ENCODE assay signal across 8 cellular contexts in genomic region chr1:150573648-150574071, GRCh38. TPM values are rescaled to one million over a fixed set of nuclear protein-coding genes. Genes with fewer than 3 reads are reported as not detected.
A peak's percentile ranks its signal among the peaks of the same experiment; 100 is the strongest.
DNase-seq lines count a peak whose midpoint lies in the region; ATAC-seq, FAIRE-seq and TF ChIP-seq lines count a peak whose summit lies in the region.
"Not testable (repeated sequence)": the region's sequence is repeated elsewhere in the genome, so short reads cannot be mapped to it uniquely, and the experiment has no call there.

No MANE protein-coding gene starts in this region.

- H3F3A ChIP-seq in DOHH2 (ENCODE audit: control insufficient read depth, insufficient read depth) (peaks cover 30% of the 10 kb centered on the region), PC-3 (ENCODE audit: low read length, unreplicated experiment) (peaks cover 31% of the 10 kb centered on the region)

- H3K4me1 Mint-ChIP-seq in activated CD8-positive, alpha-beta T cell treated with anti-CD3 and anti-CD28 coated beads, Interleukin-2, amount 10 ng/mL, durations not matched to agents 7 days and 5 days (ENCODE audit: low read depth): peaks cover 72% of the 10 kb centered on the region
- H3K4me1 Mint-ChIP-seq in astrocyte (ENCODE audit: low read depth, unreplicated experiment): peaks cover 35% of the 10 kb centered on the region

- H3K36me3 Mint-ChIP-seq in activated CD8-positive, alpha-beta T cell treated with anti-CD3 and anti-CD28 coated beads, Interleukin-2, amount 10 ng/mL, durations not matched to agents 7 days and 5 days (ENCODE audit: low read depth): peaks cover 88% of the 10 kb centered on the region
- peaks cover 52% of the 10 kb centered on the region for H3K36me3 Mint-ChIP-seq in astrocyte (ENCODE audit: low read depth, unreplicated experiment)

- peak overlapping the region; percentile 82 for H3K27ac Mint-ChIP-seq in activated CD8-positive, alpha-beta T cell treated with anti-CD3 and anti-CD28 coated beads, Interleukin-2, amount 10 ng/mL, durations not matched to agents 7 days and 5 days
- H3K27ac Mint-ChIP-seq in astrocyte (ENCODE audit: unreplicated experiment): peak overlapping the region; percentile 99

- H3K4me1 ChIP-seq in DOHH2 (ENCODE audit: control insufficient read depth, low read length) (peaks cover 77% of the 10 kb centered on the region), PC-3 (ENCODE audit: insufficient read depth, low read length) (peaks cover 44% of the 10 kb centered on the region), astrocyte (ENCODE audit: insufficient read depth, low read length) (peaks cover 50% of the 10 kb centered on the region), esophagus squamous epithelium (peaks cover 46 to 83% (median 68%) of the 10 kb centered on the region in 3 donors), lower lobe of right lung (peaks cover 74% of the 10 kb centered on the region), rectal smooth muscle tissue (ENCODE audit: control insufficient read depth, insufficient read depth, low read length) (peaks cover 29% of the 10 kb centered on the region), tibial artery (peaks cover 0 to 70% (median 56%) of the 10 kb centered on the region in 4 donors)

- not testable (repeated sequence) for FAIRE-seq in astrocyte (lab: Jason Lieb, UNC)

- CTCF ChIA-PET in PC-3 (lab: Charles Lee): not testable (repeated sequence)
- CTCF ChIA-PET in activated CD8-positive, alpha-beta T cell treated with anti-CD3 and anti-CD28 coated beads, Interleukin-2, amount 10 ng/mL, durations not matched to agents 7 days and 5 days (lab: Charles Lee): interaction anchor here (0.9 to 13.3 kb wide), 4 partner anchors 9 to 349 kb away, joined by 3 to 412 read pairs (median 42); no protein-coding TSS in a partner anchor

- not testable (repeated sequence) for TF ChIP-seq CTCF in DOHH2 (IDR thresholded peaks at IDR 0.05; ENCODE audit: low read depth, low read length, poor library complexity, severe bottlenecking); PC-3 (conservative IDR thresholded peaks at IDR 0.05; ENCODE audit: low read depth, low read length); astrocyte (IDR thresholded peaks at IDR 0.05; ENCODE audit: insufficient read depth, low read depth, low read length); esophagus squamous epithelium (IDR thresholded peaks at IDR 0.05); lower lobe of right lung (IDR thresholded peaks at IDR 0.05); tibial artery (IDR thresholded peaks at IDR 0.05)

- H3K79me2 ChIP-seq in DOHH2 (ENCODE audit: control insufficient read depth, low read length): peaks cover 81% of the 10 kb centered on the region
- peaks cover 85% of the 10 kb centered on the region for H3K79me2 ChIP-seq in PC-3 (ENCODE audit: low read length)
- H3K79me2 ChIP-seq in astrocyte (ENCODE audit: insufficient read depth, low read length): peaks cover 85% of the 10 kb centered on the region

- peak overlapping the region; percentile 6 for H3K4me2 ChIP-seq in DOHH2 (ENCODE audit: low read length)
- H3K4me2 ChIP-seq in PC-3 (ENCODE audit: low read length): not testable (repeated sequence)
- peak overlapping the region; percentile 68 for H3K4me2 ChIP-seq in astrocyte (ENCODE audit: low read length)

- H3K4me3 ChIP-seq in DOHH2 (ENCODE audit: low read length): 0 out of 2 replicates have a peak overlapping the region, but pooled peaks have one; percentile 8
- not testable (repeated sequence) for H3K4me3 ChIP-seq in PC-3 (ENCODE audit: low read length)
- peak overlapping the region; percentile 35 for H3K4me3 ChIP-seq in astrocyte (ENCODE audit: insufficient read depth, low read depth, low read length)
- H3K4me3 ChIP-seq in esophagus squamous epithelium: peak overlapping the region in 2 of 4 donors; percentile 99
- H3K4me3 ChIP-seq in lower lobe of right lung: peak overlapping the region; percentile 96
- H3K4me3 ChIP-seq in rectal smooth muscle tissue (ENCODE audit: low read length): peak overlapping the region; percentile 45
- peak overlapping the region; percentile 93 to 97 for H3K4me3 ChIP-seq in tibial artery

- not testable (repeated sequence) for H3K27me3 ChIP-seq in DOHH2 (ENCODE audit: control insufficient read depth, low read length); PC-3 (ENCODE audit: low read length); astrocyte (ENCODE audit: insufficient read depth, low read length); esophagus squamous epithelium; lower lobe of right lung (ENCODE audit: low read depth); rectal smooth muscle tissue (ENCODE audit: control insufficient read depth, insufficient read depth, low read length); tibial artery

- H3K4me3 Mint-ChIP-seq in activated CD8-positive, alpha-beta T cell treated with anti-CD3 and anti-CD28 coated beads, Interleukin-2, amount 10 ng/mL, durations not matched to agents 7 days and 5 days: peak overlapping the region; percentile 97
- H3K4me3 Mint-ChIP-seq in astrocyte (ENCODE audit: unreplicated experiment): peak overlapping the region; percentile 100

- WGBS in esophagus squamous epithelium, 2 donors: 50 to 65% methylated on average over 5 to 12 of the region's 13 CpGs

- H3K9me3 ChIP-seq in DOHH2 (ENCODE audit: control insufficient read depth, insufficient read depth, low read length); PC-3 (ENCODE audit: low read length); astrocyte (ENCODE audit: insufficient read depth, low read depth, low read length); esophagus squamous epithelium; lower lobe of right lung; tibial artery: not testable (repeated sequence)

- peak overlapping the region; percentile 33; the same call in 1 of the 2 replicates for H3K27ac ChIP-seq in DOHH2 (ENCODE audit: low read depth, low read length)
- H3K27ac ChIP-seq in PC-3 (ENCODE audit: low read length): 0 out of 2 replicates have a peak overlapping the region, but pooled peaks have one; percentile 0
- peak overlapping the region; percentile 54 for H3K27ac ChIP-seq in astrocyte (ENCODE audit: low read depth, low read length)
- H3K27ac ChIP-seq in esophagus squamous epithelium: peak overlapping the region; percentile 6 to 100 (median 64)
- peak overlapping the region; percentile 99 for H3K27ac ChIP-seq in lower lobe of right lung
- H3K27ac ChIP-seq in rectal smooth muscle tissue (ENCODE audit: low read depth, low read length): peak overlapping the region; percentile 43
- H3K27ac ChIP-seq in tibial artery: peak overlapping the region; percentile 99

- H3K36me3 ChIP-seq in DOHH2 (ENCODE audit: control insufficient read depth, low read length): peaks cover 82% of the 10 kb centered on the region
- peaks cover 65% of the 10 kb centered on the region for H3K36me3 ChIP-seq in PC-3 (ENCODE audit: low read depth, low read length)
- H3K36me3 ChIP-seq in astrocyte (ENCODE audit: insufficient read depth, low read length): peaks cover 56% of the 10 kb centered on the region
- H3K36me3 ChIP-seq in esophagus squamous epithelium: peaks cover 9 to 69% (median 39%) of the 10 kb centered on the region in 3 donors
- H3K36me3 ChIP-seq in lower lobe of right lung: peaks cover 75% of the 10 kb centered on the region
- H3K36me3 ChIP-seq in rectal smooth muscle tissue (ENCODE audit: control insufficient read depth, insufficient read depth, low read length): peaks cover 33% of the 10 kb centered on the region
- H3K36me3 ChIP-seq in tibial artery: peaks cover 58 to 81% (median 69%) of the 10 kb centered on the region in 3 donors

- not testable (repeated sequence) for BruUV-seq in PC-3 (replicated peaks; lab: Mats Ljungman, UMichigan)

- H4K20me1 ChIP-seq in DOHH2 (ENCODE audit: control insufficient read depth, insufficient read depth, low read depth, low read length) (peaks cover 42% of the 10 kb centered on the region), PC-3 (ENCODE audit: low read length) (peaks cover 60% of the 10 kb centered on the region), astrocyte (ENCODE audit: insufficient read depth, low read length) (peaks cover 91% of the 10 kb centered on the region)

- DNase-seq in PC-3; activated CD8-positive, alpha-beta T cell treated with anti-CD3 and anti-CD28 coated beads, Interleukin-2, amount 10 ng/mL, durations not matched to agents 7 days and 5 days; astrocyte (ENCODE audit: low read depth); esophagus squamous epithelium (lab: John Stamatoyannopoulos, UW); lower lobe of right lung; tibial artery: not testable (repeated sequence)

- H3K9ac ChIP-seq in PC-3 (ENCODE audit: low read length); rectal smooth muscle tissue (ENCODE audit: low read length): not testable (repeated sequence)
- H3K9ac ChIP-seq in astrocyte (ENCODE audit: low read length): peak overlapping the region; percentile 40

- not testable (repeated sequence) for H2AFZ ChIP-seq in PC-3 (ENCODE audit: low read length); astrocyte (ENCODE audit: low read depth, low read length)

- H3K9me2 ChIP-seq in DOHH2 (replicated peaks; ENCODE audit: control insufficient read depth, low read length); PC-3 (replicated peaks; ENCODE audit: low read length): not testable (repeated sequence)

- intact Hi-C loops in PC-3 (cut with micrococcal nuclease); esophagus squamous epithelium (cut with DNase I); tibial artery (cut with DNase I; ENCODE audit: low total_unique reads): not testable (repeated sequence)
- intact Hi-C loops in lower lobe of right lung (cut with DNase I): loop anchor here (10.0 kb wide), 1 partner anchor 51 kb away; the partner anchor contains the start of gene ENSA

- TF ChIP-seq POLR2A in esophagus squamous epithelium (IDR thresholded peaks at IDR 0.05): peak in 1 of 4 donors; percentile 12

- not testable (repeated sequence) for H3K9me3 Mint-ChIP-seq in activated CD8-positive, alpha-beta T cell treated with anti-CD3 and anti-CD28 coated beads, Interleukin-2, amount 10 ng/mL, durations not matched to agents 7 days and 5 days (ENCODE audit: insufficient read depth); astrocyte (ENCODE audit: unreplicated experiment)

- ATAC-seq in PC-3; activated CD8-positive, alpha-beta T cell treated with anti-CD3 and anti-CD28 coated beads, Interleukin-2, amount 10 ng/mL, durations not matched to agents 7 days and 5 days; lower lobe of right lung: not testable (repeated sequence)

- H3K27me3 Mint-ChIP-seq in activated CD8-positive, alpha-beta T cell treated with anti-CD3 and anti-CD28 coated beads, Interleukin-2, amount 10 ng/mL, durations not matched to agents 7 days and 5 days (ENCODE audit: low read depth); astrocyte (ENCODE audit: low read depth, unreplicated experiment): not testable (repeated sequence)

- POLR2A ChIA-PET in PC-3 (lab: Charles Lee; ENCODE audit: unreplicated experiment): interaction anchor here (1.1 kb wide), 1 partner anchor 11 kb away, joined by 3 read pairs; no protein-coding TSS in a partner anchor
- POLR2A ChIA-PET in activated CD8-positive, alpha-beta T cell treated with anti-CD3 and anti-CD28 coated beads, Interleukin-2, amount 10 ng/mL, durations not matched to agents 7 days and 5 days (lab: Charles Lee): interaction anchor here (0.9 to 19.3 kb wide), 4 partner anchors 10 to 340 kb away, joined by 5 to 1108 read pairs (median 125); partner anchors contain the start of gene ENSA

RNA-seq across cellular contexts. Expression of gene MCL1, which starts 5.8 kb away (rescaled TPM):
- total RNA-seq in PC-3 (2014; rRNA removed) (285 and 376 TPM in 2 replicates), astrocyte (196 and 210 TPM in 2 replicates), esophagus squamous epithelium (100 to 1,000 TPM; 167 to 256 (median 216) TPM), lower lobe of right lung (387 TPM)
- 100 to 1,000 TPM; 249 to 261 TPM for total RNA-seq in activated CD8-positive, alpha-beta T cell treated with anti-CD3 and anti-CD28 coated beads, Interleukin-2, amount 10 ng/mL, durations not matched to agents 7 days and 5 days

RNA-seq across cellular contexts. Expression of gene ADAMTSL4, which starts 24.5 kb away (rescaled TPM):
- total RNA-seq in PC-3 (2014; rRNA removed) (0.81 and 0.87 TPM in 2 replicates), astrocyte (5.3 and 6.7 TPM in 2 replicates), esophagus squamous epithelium (10 to 100 TPM; 30.6 to 76.8 (median 43.3) TPM), lower lobe of right lung (164 TPM)
- total RNA-seq in activated CD8-positive, alpha-beta T cell treated with anti-CD3 and anti-CD28 coated beads, Interleukin-2, amount 10 ng/mL, durations not matched to agents 7 days and 5 days: not detected

RNA-seq across cellular contexts. Expression of gene ENSA, which starts 55.8 kb away (rescaled TPM):
- total RNA-seq in PC-3 (2014; rRNA removed): 194 and 232 TPM in 2 replicates
- 100 to 1,000 TPM; 208 to 214 TPM for total RNA-seq in activated CD8-positive, alpha-beta T cell treated with anti-CD3 and anti-CD28 coated beads, Interleukin-2, amount 10 ng/mL, durations not matched to agents 7 days and 5 days
- total RNA-seq in astrocyte: 83.9 and 99.6 TPM in 2 replicates
- total RNA-seq in esophagus squamous epithelium: 100 to 1,000 TPM; 179 to 377 (median 344) TPM
- 172 TPM for total RNA-seq in lower lobe of right lung

RNA-seq across cellular contexts. Expression of gene FALEC, which starts 58.1 kb away (rescaled TPM):
- total RNA-seq in PC-3 (2014; rRNA removed) (0.73 TPM in 1 of 2 replicates, not detected in the other), astrocyte (0.43 TPM in 1 of 2 replicates, not detected in the other), esophagus squamous epithelium (1 to 10 TPM in 1 of 4 donors, not detected in 3; 3.6 TPM), lower lobe of right lung (not detected)
- total RNA-seq in activated CD8-positive, alpha-beta T cell treated with anti-CD3 and anti-CD28 coated beads, Interleukin-2, amount 10 ng/mL, durations not matched to agents 7 days and 5 days: not detected

Comparison
In these comparisons a context has a peak if more than half of its experiments do, and no peak if none do; other contexts are left out.
1. H3K27ac ChIP-seq: peak in every context shown above with its lines; median percentile 99 in lower lobe of right lung; 99 in tibial artery; 64 in esophagus squamous epithelium; 54 in astrocyte; 43 in rectal smooth muscle tissue; 33 in DOHH2; 0 in PC-3.